8 cellular contexts compared by ENCODE assay signal in genomic region chr9:125646222-125647100, GRCh38.
DNase-seq lines count a peak whose midpoint lies in the region; ATAC-seq and TF ChIP-seq lines count a peak whose summit lies in the region.

No MANE protein-coding gene starts in this region.

- H3K36me3 Mint-ChIP-seq in CD8-positive, alpha-beta memory T cell, result peaks cover 0 to 16% (median 8%) of the 10 kb centered on the region in 3 donors
- H3K36me3 Mint-ChIP-seq in activated naive CD8-positive, alpha-beta T cell, result peaks cover 17% of the 10 kb centered on the region

- POLR2A ChIA-PET in CD8-positive, alpha-beta memory T cell (lab: Charles Lee), result no interaction called here
- POLR2A ChIA-PET in HEK293 (lab: Yijun Ruan, JAX), result no interaction called here

- peak overlapping the region; percentile 10 for H3K27ac ChIP-seq in CD8-positive, alpha-beta memory T cell (ENCODE audit: low read depth, low read length)
- H3K27ac ChIP-seq in HEK293 (ENCODE audit: extremely low read depth, low read depth, low read length), result no peak overlapping the region

- ATAC-seq in HG02870 (IDR thresholded peaks at IDR 0.05; ENCODE audit: unreplicated experiment) (no peak), GM21723 (IDR thresholded peaks at IDR 0.05; ENCODE audit: unreplicated experiment) (no peak)

- H3K9me3 ChIP-seq in CD8-positive, alpha-beta memory T cell (ENCODE audit: low read length), result no peaks in the 10 kb centered on the region
- H3K9me3 ChIP-seq in HEK293 (ENCODE audit: control insufficient read depth, insufficient read depth, low read depth, low read length) (no peaks in the 10 kb centered on the region), mononuclear cell (ENCODE audit: low read depth, low read length) (no peaks in the 10 kb centered on the region)

- H3K27ac Mint-ChIP-seq in CD8-positive, alpha-beta memory T cell, result peak overlapping the region; percentile 67 to 92 (median 86)
- H3K27ac Mint-ChIP-seq in activated naive CD8-positive, alpha-beta T cell, result peak overlapping the region; percentile 96

- H3K9me3 Mint-ChIP-seq in CD8-positive, alpha-beta memory T cell, result no peaks in the 10 kb centered on the region
- no peaks in the 10 kb centered on the region for H3K9me3 Mint-ChIP-seq in activated naive CD8-positive, alpha-beta T cell (ENCODE audit: low read depth)

- no peaks in the 10 kb centered on the region for H3K27me3 ChIP-seq in CD8-positive, alpha-beta memory T cell (ENCODE audit: insufficient read depth, low read length, poor library complexity, severe bottlenecking)
- no peaks in the 10 kb centered on the region for H3K27me3 ChIP-seq in mononuclear cell (ENCODE audit: insufficient read depth, low read length)

- peak in 1 of 5 donors; percentile 4 for DNase-seq in CD8-positive, alpha-beta memory T cell
- DNase-seq in HPDE6-E6E7 (ENCODE audit: extremely low spot score) (no peak), COLO829 (ENCODE audit: low spot score) (no peak)

- no peaks in the 10 kb centered on the region for H3K36me3 ChIP-seq in CD8-positive, alpha-beta memory T cell (ENCODE audit: insufficient read depth, low read length)
- no peaks in the 10 kb centered on the region for H3K36me3 ChIP-seq in HEK293 (ENCODE audit: control insufficient read depth in 2 of 2, insufficient read depth in 1 of 2, low read length in 2 of 2)

- CTCF ChIA-PET in CD8-positive, alpha-beta memory T cell (lab: Charles Lee), result interaction anchor here (1.3 kb wide), 1 partner anchor 14 kb away, joined by 4 read pairs; no protein-coding TSS in a partner anchor
- CTCF ChIA-PET in HEK293 (lab: Yijun Ruan, JAX), result interaction anchor here (0.6 to 1.1 kb wide), 2 partner anchors 15 to 912 kb away, joined by 3 read pairs; no protein-coding TSS in a partner anchor

- H3K27me3 Mint-ChIP-seq in CD8-positive, alpha-beta memory T cell, result no peaks in the 10 kb centered on the region
- no peaks in the 10 kb centered on the region for H3K27me3 Mint-ChIP-seq in activated naive CD8-positive, alpha-beta T cell

- peak overlapping the region; percentile 49 to 80 (median 74) for H3K4me3 Mint-ChIP-seq in CD8-positive, alpha-beta memory T cell
- H3K4me3 Mint-ChIP-seq in activated naive CD8-positive, alpha-beta T cell, result peak overlapping the region; percentile 83

- H3K4me1 Mint-ChIP-seq in CD8-positive, alpha-beta memory T cell, result peaks cover 52 to 71% (median 67%) of the 10 kb centered on the region in 3 donors
- peaks cover 84% of the 10 kb centered on the region for H3K4me1 Mint-ChIP-seq in activated naive CD8-positive, alpha-beta T cell (ENCODE audit: low read depth)

- peak overlapping the region; percentile 8 for H3K4me3 ChIP-seq in CD8-positive, alpha-beta memory T cell (ENCODE audit: low read length)
- H3K4me3 ChIP-seq in HEK293 (ENCODE audit: low read depth, low read length) (no peak overlapping the region), mononuclear cell (ENCODE audit: low read length) (peak overlapping the region; percentile 15)

- H3K4me1 ChIP-seq in CD8-positive, alpha-beta memory T cell (ENCODE audit: insufficient read depth, low read length), result peaks cover 26% of the 10 kb centered on the region
- H3K4me1 ChIP-seq in HEK293 (ENCODE audit: control insufficient read depth, insufficient read depth, low read length) (peaks cover 8% of the 10 kb centered on the region), mononuclear cell (ENCODE audit: insufficient read depth, low read length) (peaks cover 64% of the 10 kb centered on the region)

- TF ChIP-seq CTCF in HEK293 (tag by site-specific recombination; IDR thresholded peaks at IDR 0.05), result no peak

TF ChIP-seq in HEK293, 187 proteins besides CTCF, POLR2A, EP300 and RAD21:
- no peak for TF ChIP-seq ZNF211 (tag by site-specific recombination; IDR thresholded peaks at IDR 0.05; ENCODE audit: low read depth)
- TF ChIP-seq PRDM1 (tag by site-specific recombination; IDR thresholded peaks at IDR 0.05), result 0 out of 2 replicates have a peak, but pooled peaks have one; percentile 30
- peak; percentile 75 for TF ChIP-seq PRDM6 (tag by site-specific recombination; IDR thresholded peaks at IDR 0.05)
